ENCODE assay signal across 20 cellular contexts in genomic region chr13:63855457-63856118, GRCh38.
"Had no signal": no experiment of that assay in that cellular context is flagged by ENCODE, and none has a peak within 500 bp of the region (broad histone marks: within the 10 kb centered on the region; RNA-seq: fewer than 3 reads in every experiment).

No MANE protein-coding gene starts in this region.

- H3K4me1 ChIP-seq: esophagus muscularis mucosa, gastroesophageal sphincter, heart left ventricle, parathyroid adenoma, sigmoid colon, thyroid gland had no signal

- DNase-seq: activated B cell treated with CpG ODN at 0.5 μM for 24 hours; activated CD4-positive, alpha-beta T cell treated with anti-CD3 and anti-CD28 coated beads for 4 hours; activated CD8-positive, alpha-beta T cell treated with anti-CD3 and anti-CD28 coated beads for 36 hours; activated naive CD4-positive, alpha-beta T cell treated with anti-CD3 and anti-CD28 coated beads, Interleukin-2, amount 10 ng/mL, durations not matched to agents 7 days and 5 days; activated T-cell treated with anti-CD3 and anti-CD28 coated beads, Interleukin-2, amount 50 U/mL, for 24 hours; dermis blood vessel endothelial cell; effector memory CD4-positive, alpha-beta T cell; heart left ventricle; immature natural killer cell; mesenchymal stem cell; naive thymus-derived CD8-positive, alpha-beta T cell; sigmoid colon; stimulated activated CD8-positive, alpha-beta memory T cell treated with anti-CD3 and anti-CD28 coated beads, Interleukin-4, amount 100 ng/mL, for 48 hours; stimulated activated naive CD4-positive, alpha-beta T cell; thyroid gland had no signal

- H3K4me3 ChIP-seq: cardiac muscle cell, esophagus muscularis mucosa, gastroesophageal sphincter, heart left ventricle, sigmoid colon, thyroid gland had no signal

- H3K9me3 Mint-ChIP-seq: activated B cell treated with CpG ODN at 0.5 μM for 24 hours; activated CD8-positive, alpha-beta T cell treated with anti-CD3 and anti-CD28 coated beads for 36 hours had no signal

- H3K27ac Mint-ChIP-seq: activated B cell treated with CpG ODN at 0.5 μM for 24 hours; activated CD8-positive, alpha-beta T cell treated with anti-CD3 and anti-CD28 coated beads for 36 hours; activated naive CD4-positive, alpha-beta T cell treated with anti-CD3 and anti-CD28 coated beads, Interleukin-2, amount 10 ng/mL, durations not matched to agents 7 days and 5 days; activated T-cell treated with anti-CD3 and anti-CD28 coated beads, Interleukin-2, amount 50 U/mL, for 24 hours; immature natural killer cell; naive thymus-derived CD8-positive, alpha-beta T cell; T-helper 2 cell treated with Interferon-gamma antibody and Interleukin-4, amounts not matched to agents 5 μg/mL and 100 μg/mL, for 36 hours had no signal

- H3K27me3 ChIP-seq: cardiac muscle cell, esophagus muscularis mucosa, heart left ventricle, sigmoid colon, thyroid gland had no signal

- H3K4me1 Mint-ChIP-seq: activated B cell treated with CpG ODN at 0.5 μM for 24 hours; activated naive CD4-positive, alpha-beta T cell treated with anti-CD3 and anti-CD28 coated beads, Interleukin-2, amount 10 ng/mL, durations not matched to agents 7 days and 5 days; immature natural killer cell; naive thymus-derived CD8-positive, alpha-beta T cell had no signal

- H3K36me3 ChIP-seq: cardiac muscle cell, esophagus muscularis mucosa, gastroesophageal sphincter, heart left ventricle, sigmoid colon, thyroid gland had no signal

- H3K79me2 ChIP-seq: parathyroid adenoma had no signal

- H3K36me3 Mint-ChIP-seq: activated naive CD4-positive, alpha-beta T cell treated with anti-CD3 and anti-CD28 coated beads, Interleukin-2, amount 10 ng/mL, durations not matched to agents 7 days and 5 days; immature natural killer cell; naive thymus-derived CD8-positive, alpha-beta T cell had no signal

- H3K9ac ChIP-seq: parathyroid adenoma had no signal

- H3K4me3 Mint-ChIP-seq: activated B cell treated with CpG ODN at 0.5 μM for 24 hours; activated CD8-positive, alpha-beta T cell treated with anti-CD3 and anti-CD28 coated beads for 36 hours; activated naive CD4-positive, alpha-beta T cell treated with anti-CD3 and anti-CD28 coated beads, Interleukin-2, amount 10 ng/mL, durations not matched to agents 7 days and 5 days; activated T-cell treated with anti-CD3 and anti-CD28 coated beads, Interleukin-2, amount 50 U/mL, for 24 hours; immature natural killer cell; naive thymus-derived CD8-positive, alpha-beta T cell; T-helper 2 cell treated with Interferon-gamma antibody and Interleukin-4, amounts not matched to agents 5 μg/mL and 100 μg/mL, for 36 hours had no signal

- H3K27ac ChIP-seq: cardiac muscle cell, esophagus muscularis mucosa, gastroesophageal sphincter, heart left ventricle, parathyroid adenoma, sigmoid colon, thyroid gland had no signal

- H3K27me3 Mint-ChIP-seq: activated B cell treated with CpG ODN at 0.5 μM for 24 hours; activated CD8-positive, alpha-beta T cell treated with anti-CD3 and anti-CD28 coated beads for 36 hours; activated naive CD4-positive, alpha-beta T cell treated with anti-CD3 and anti-CD28 coated beads, Interleukin-2, amount 10 ng/mL, durations not matched to agents 7 days and 5 days; activated T-cell treated with anti-CD3 and anti-CD28 coated beads, Interleukin-2, amount 50 U/mL, for 24 hours; naive thymus-derived CD8-positive, alpha-beta T cell had no signal

- ATAC-seq: activated CD8-positive, alpha-beta T cell treated with anti-CD3 and anti-CD28 coated beads for 36 hours; gastroesophageal sphincter; heart left ventricle; naive thymus-derived CD8-positive, alpha-beta T cell had no signal
